In the genomic region with DNA sequence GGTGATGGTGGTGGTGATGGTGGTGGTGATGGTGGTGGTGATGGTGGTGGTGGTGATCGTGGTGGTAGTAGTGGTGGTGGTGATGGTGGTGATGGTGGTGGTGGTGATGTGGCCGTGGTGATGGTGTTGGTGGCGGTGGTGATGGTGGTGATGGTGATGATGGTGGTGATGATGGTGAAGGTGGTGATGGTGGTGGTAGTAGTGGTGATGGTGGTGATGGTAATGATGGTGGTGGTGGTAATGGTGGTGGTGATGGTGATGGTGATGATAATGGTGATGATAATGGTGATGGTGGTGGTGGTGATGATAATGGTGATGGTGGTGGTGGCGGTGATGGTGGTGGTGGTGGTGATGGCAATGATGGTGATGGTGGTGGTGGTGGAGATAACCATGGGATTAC, we compare ENCODE assay signal across 22 cellular contexts. TPM values are rescaled to one million over a fixed set of nuclear protein-coding genes. Genes with fewer than 3 reads are reported as not detected.
DNase-seq lines count a peak whose midpoint lies in the region; ATAC-seq, FAIRE-seq and TF ChIP-seq lines count a peak whose summit lies in the region.
"Had no signal": no experiment of that assay in that cellular context is flagged by ENCODE, and none has a peak within 500 bp of the region (broad histone marks: within the 10 kb centered on the region; RNA-seq: fewer than 3 reads in every experiment).

No MANE protein-coding gene starts in this region.

- no peaks in the 10 kb centered on the region for H3K79me2 ChIP-seq in osteoblast (ENCODE audit: insufficient read depth, low read length)

- H3K4me3 Mint-ChIP-seq in endothelial cell (ENCODE audit: unreplicated experiment): peak overlapping the region; percentile 70
- H3K4me3 Mint-ChIP-seq: activated T-helper 1 cell treated with anti-CD3 and anti-CD28 coated beads, Interleukin-12 subunit alpha, Interleukin-12 subunit beta, Interleukin-2, Interleukin-4 antibody, amounts not matched to agents 30 ng/mL and 10 ng/mL and 1 ng/mL, durations not matched to agents 14 hours and 24 hours and 36 hours; IgD-negative memory B cell; memory B cell; nephron had no signal

- peaks cover 15% of the 10 kb centered on the region for H3K9me3 Mint-ChIP-seq in endothelial cell (ENCODE audit: unreplicated experiment)

- H3K27ac Mint-ChIP-seq in endothelial cell (ENCODE audit: unreplicated experiment): no peak overlapping the region
- H3K27ac Mint-ChIP-seq: activated T-helper 1 cell treated with anti-CD3 and anti-CD28 coated beads, Interleukin-12 subunit alpha, Interleukin-12 subunit beta, Interleukin-2, Interleukin-4 antibody, amounts not matched to agents 30 ng/mL and 10 ng/mL and 1 ng/mL, durations not matched to agents 14 hours and 24 hours and 36 hours; memory B cell had no signal

- H3K36me3 Mint-ChIP-seq in endothelial cell (ENCODE audit: low read depth, unreplicated experiment): peaks cover 21% of the 10 kb centered on the region
- H3K36me3 Mint-ChIP-seq: IgD-negative memory B cell had no signal

- no peak for ATAC-seq in thoracic aorta (ENCODE audit: insufficient number of reproducible peaks, low FRiP score, low read depth)
- ATAC-seq: esophagus mucosa, HCT116 had no signal

- H3K4me3 ChIP-seq in osteoblast (ENCODE audit: insufficient read depth, low read length) (no peak overlapping the region), thoracic aorta (no peak overlapping the region)
- H3K4me3 ChIP-seq: dorsolateral prefrontal cortex had no signal

- H3K36me3 ChIP-seq in osteoblast (ENCODE audit: insufficient read depth, low read length): no peaks in the 10 kb centered on the region
- no peaks in the 10 kb centered on the region for H3K36me3 ChIP-seq in thoracic aorta
- H3K36me3 ChIP-seq: BE2C, heart left ventricle had no signal

- peak; percentile 100 for FAIRE-seq in HTR-8/SVneo (lab: Jason Lieb, UNC)
- FAIRE-seq: G401.6 had no signal

- H3K27ac ChIP-seq in osteoblast (ENCODE audit: low read depth, low read length) (peak overlapping the region; percentile 96), thoracic aorta (peak overlapping the region; percentile 91 to 93)

- no peak overlapping the region for H3K4me2 ChIP-seq in osteoblast (ENCODE audit: insufficient read depth, low read length)

- no peaks in the 10 kb centered on the region for H4K20me1 ChIP-seq in osteoblast (ENCODE audit: insufficient read depth, low read length)

- H3K4me1 Mint-ChIP-seq in endothelial cell (ENCODE audit: unreplicated experiment): peaks cover 3% of the 10 kb centered on the region
- H3K4me1 Mint-ChIP-seq: IgD-negative memory B cell had no signal

- TF ChIP-seq CTCF in endothelial cell (IDR thresholded peaks at IDR 0.05; ENCODE audit: unreplicated experiment): no peak
- no peak for TF ChIP-seq CTCF in osteoblast (IDR thresholded peaks at IDR 0.05; ENCODE audit: extremely low read depth, low read depth, low read length)
- no peak for TF ChIP-seq CTCF in thoracic aorta (IDR thresholded peaks at IDR 0.05)

- DNase-seq in HTR-8/SVneo (ENCODE audit: insufficient read length, low spot score) (no peak), endothelial cell (ENCODE audit: low spot score) (no peak), osteoblast (ENCODE audit: insufficient read length, low spot score, missing footprints) (no peak), thoracic aorta (ENCODE audit: low spot score) (no peak), COLO668 (lab: John Stamatoyannopoulos, UW; ENCODE audit: unreplicated experiment) (no peak), glomerular visceral epithelial cell (ENCODE audit: extremely low spot score) (no peak), SW480 (ENCODE audit: low spot score) (no peak)
- DNase-seq: activated CD4-positive, alpha-beta T cell treated with anti-CD3 and anti-CD28 coated beads, Interleukin-2, amount 50 U/mL, for 4 hours; BE2C; NCI-H1694 treated with DMSO at 0.1 percent for 48 hours; NCI-H226; retina had no signal

- H3K4me1 ChIP-seq in osteoblast (ENCODE audit: insufficient read depth, low read length): peaks cover 19% of the 10 kb centered on the region
- peaks cover 11 to 31% of the 10 kb centered on the region in 2 donors for H3K4me1 ChIP-seq in thoracic aorta (ENCODE audit: control insufficient read depth in 1 of 2, low read depth in 2 of 2)
- H3K4me1 ChIP-seq: BE2C had no signal

- H3K27me3 Mint-ChIP-seq in endothelial cell (ENCODE audit: unreplicated experiment): peaks cover 13% of the 10 kb centered on the region
- H3K27me3 Mint-ChIP-seq: stimulated activated naive CD8-positive, alpha-beta T cell treated with anti-CD3 and anti-CD28 coated beads, Interleukin-15, Interleukin-2, amounts not matched to agents 100 ng/mL and 50 ng/mL, for 24 hours had no signal

- no peaks in the 10 kb centered on the region for H3K27me3 ChIP-seq in osteoblast (ENCODE audit: insufficient read depth, low read length)
- no peaks in the 10 kb centered on the region for H3K27me3 ChIP-seq in thoracic aorta (replicated peaks; ENCODE audit: insufficient read depth)
- H3K27me3 ChIP-seq: BE2C, heart left ventricle had no signal

- H2AFZ ChIP-seq in osteoblast (ENCODE audit: low read length): no peak overlapping the region

- H3K9me3 ChIP-seq in osteoblast (ENCODE audit: low read depth, low read length) (peaks cover 5% of the 10 kb centered on the region), thoracic aorta (no peaks in the 10 kb centered on the region)
- H3K9me3 ChIP-seq: BE2C had no signal

RNA-seq across cellular contexts. Expression of gene COL6A2, which starts 6.8 kb away (rescaled TPM):
- total RNA-seq in endothelial cell (ENCODE audit: unreplicated experiment) (378 TPM), osteoblast (1,184 and 1,265 TPM in 2 replicates), thoracic aorta (1,000 to 10,000 TPM; 1,835 to 1,885 TPM)
